ENCODE assay signal across 32 cellular contexts in genomic region chr6:169383265-169383664, GRCh38.
"Had no signal": no experiment of that assay in that cellular context is flagged by ENCODE, and none has a peak within 500 bp of the region (broad histone marks: within the 10 kb centered on the region; RNA-seq: fewer than 3 reads in every experiment).

No MANE protein-coding gene starts in this region.

- H3K27ac ChIP-seq: ascending aorta, VCaP had no signal

- H3K4me3 Mint-ChIP-seq: activated B cell treated with CpG ODN at 0.5 μM for 24 hours; activated CD4-positive, alpha-beta memory T cell treated with anti-CD3 and anti-CD28 coated beads for 36 hours; activated CD4-positive, alpha-beta T cell treated with anti-CD3 and anti-CD28 coated beads, Interleukin-2, amount 10 ng/mL, durations not matched to agents 24 days and 14 days; activated CD8-positive, alpha-beta T cell treated with anti-CD3 and anti-CD28 coated beads for 36 hours; activated naive CD4-positive, alpha-beta T cell treated with anti-CD3 and anti-CD28 coated beads, Interleukin-2, amount 10 ng/mL, durations not matched to agents 7 days and 5 days; activated naive CD4-positive, alpha-beta T cell treated with anti-CD3 and anti-CD28 coated beads, Interleukin-2, amount 50 U/mL, for 24 hours; activated naive CD8-positive, alpha-beta T cell; activated naive CD8-positive, alpha-beta T cell treated with anti-CD3 and anti-CD28 coated beads, Interleukin-2, amount 10 ng/mL, durations not matched to agents 7 days and 5 days; activated naive CD8-positive, alpha-beta T cell treated with anti-CD3 and anti-CD28 coated beads, Interleukin-2, amount 50 U/mL, for 24 hours; activated T-cell treated with anti-CD3 and anti-CD28 coated beads, Interleukin-2, amount 50 U/mL, for 24 hours; brain; T-helper 1 cell treated with Interleukin-12 subunit alpha and Interleukin-12 subunit beta and Interleukin-4 antibody, amounts not matched to agents 30 μg/mL and 1 μg/mL, for 36 hours; T-helper 2 cell treated with Interferon-gamma antibody and Interleukin-4, amounts not matched to agents 5 μg/mL and 100 μg/mL, for 36 hours had no signal

- H3K36me3 Mint-ChIP-seq: activated CD4-positive, alpha-beta memory T cell treated with anti-CD3 and anti-CD28 coated beads for 36 hours; activated naive CD4-positive, alpha-beta T cell treated with anti-CD3 and anti-CD28 coated beads, Interleukin-2, amount 10 ng/mL, durations not matched to agents 7 days and 5 days; activated naive CD4-positive, alpha-beta T cell treated with anti-CD3 and anti-CD28 coated beads, Interleukin-2, amount 50 U/mL, for 24 hours; activated naive CD8-positive, alpha-beta T cell; brain had no signal

- H3K4me3 ChIP-seq: ascending aorta had no signal

- H3K27me3 Mint-ChIP-seq: activated B cell treated with CpG ODN at 0.5 μM for 24 hours; activated CD4-positive, alpha-beta T cell treated with anti-CD3 and anti-CD28 coated beads, Interleukin-2, amount 10 ng/mL, durations not matched to agents 24 days and 14 days; activated naive CD4-positive, alpha-beta T cell treated with anti-CD3 and anti-CD28 coated beads, Interleukin-2, amount 10 ng/mL, durations not matched to agents 7 days and 5 days; activated naive CD8-positive, alpha-beta T cell treated with anti-CD3 and anti-CD28 coated beads, Interleukin-2, amount 10 ng/mL, durations not matched to agents 7 days and 5 days had no signal

- H3K4me1 Mint-ChIP-seq: activated B cell treated with CpG ODN at 0.5 μM for 24 hours; activated CD4-positive, alpha-beta T cell treated with anti-CD3 and anti-CD28 coated beads, Interleukin-2, amount 10 ng/mL, durations not matched to agents 24 days and 14 days; activated naive CD4-positive, alpha-beta T cell treated with anti-CD3 and anti-CD28 coated beads, Interleukin-2, amount 10 ng/mL, durations not matched to agents 7 days and 5 days; activated naive CD4-positive, alpha-beta T cell treated with anti-CD3 and anti-CD28 coated beads, Interleukin-2, amount 50 U/mL, for 24 hours; activated naive CD8-positive, alpha-beta T cell treated with anti-CD3 and anti-CD28 coated beads, Interleukin-2, amount 10 ng/mL, durations not matched to agents 7 days and 5 days; activated naive CD8-positive, alpha-beta T cell treated with anti-CD3 and anti-CD28 coated beads, Interleukin-2, amount 50 U/mL, for 24 hours; brain had no signal

- H3K27me3 ChIP-seq: ascending aorta had no signal

- FAIRE-seq: TTC549 had no signal

- H3K9me3 ChIP-seq: ascending aorta had no signal

- H3K9me3 Mint-ChIP-seq: brain had no signal

- H3K27ac Mint-ChIP-seq: activated B cell treated with CpG ODN at 0.5 μM for 24 hours; activated CD4-positive, alpha-beta memory T cell treated with anti-CD3 and anti-CD28 coated beads for 36 hours; activated CD4-positive, alpha-beta T cell treated with anti-CD3 and anti-CD28 coated beads, Interleukin-2, amount 10 ng/mL, durations not matched to agents 24 days and 14 days; activated CD8-positive, alpha-beta T cell treated with anti-CD3 and anti-CD28 coated beads for 36 hours; activated naive CD4-positive, alpha-beta T cell treated with anti-CD3 and anti-CD28 coated beads, Interleukin-2, amount 10 ng/mL, durations not matched to agents 7 days and 5 days; activated naive CD4-positive, alpha-beta T cell treated with anti-CD3 and anti-CD28 coated beads, Interleukin-2, amount 50 U/mL, for 24 hours; activated naive CD8-positive, alpha-beta T cell; activated naive CD8-positive, alpha-beta T cell treated with anti-CD3 and anti-CD28 coated beads, Interleukin-2, amount 10 ng/mL, durations not matched to agents 7 days and 5 days; activated naive CD8-positive, alpha-beta T cell treated with anti-CD3 and anti-CD28 coated beads, Interleukin-2, amount 50 U/mL, for 24 hours; activated T-cell treated with anti-CD3 and anti-CD28 coated beads, Interleukin-2, amount 50 U/mL, for 24 hours; activated T-helper 2 cell treated with anti-CD3 and anti-CD28 coated beads, Interferon-gamma antibody, Interleukin-2, Interleukin-4, amounts not matched to agents 10 μg/mL and 5 μg/mL and 100 μg/mL, durations not matched to agents 14 hours and 24 hours and 36 hours; brain; T-helper 1 cell treated with Interleukin-12 subunit alpha and Interleukin-12 subunit beta and Interleukin-4 antibody, amounts not matched to agents 30 μg/mL and 1 μg/mL, for 36 hours; T-helper 2 cell treated with Interferon-gamma antibody and Interleukin-4, amounts not matched to agents 5 μg/mL and 100 μg/mL, for 36 hours had no signal

- ATAC-seq: activated CD8-positive, alpha-beta T cell treated with anti-CD3 and anti-CD28 coated beads for 36 hours; activated naive CD8-positive, alpha-beta T cell treated with anti-CD3 and anti-CD28 coated beads, Interleukin-2, amount 50 U/mL, for 24 hours had no signal

- DNase-seq: activated B cell treated with CpG ODN at 0.5 μM for 24 hours; activated CD4-positive, alpha-beta memory T cell treated with anti-CD3 and anti-CD28 coated beads for 36 hours; activated CD4-positive, alpha-beta T cell treated with anti-CD3 and anti-CD28 coated beads for 4 hours; activated CD4-positive, alpha-beta T cell treated with anti-CD3 and anti-CD28 coated beads, Interleukin-2, amount 10 ng/mL, durations not matched to agents 24 days and 14 days; activated CD4-positive, alpha-beta T cell treated with anti-CD3 and anti-CD28 coated beads, Interleukin-2, amount 50 U/mL, for 1 hour; activated CD4-positive, alpha-beta T cell treated with anti-CD3 and anti-CD28 coated beads, Interleukin-2, amount 50 U/mL, for 4 hours; activated CD4-positive, CD25-positive, alpha-beta regulatory T cell treated with anti-CD3 and anti-CD28 coated beads, Interleukin-2, amount 50 U/mL, for 72 hours; activated CD8-positive, alpha-beta memory T cell treated with anti-CD3 and anti-CD28 coated beads, Interleukin-2, amount 50 U/mL, for 4 hours; activated CD8-positive, alpha-beta T cell treated with anti-CD3 and anti-CD28 coated beads for 36 hours; activated effector memory CD4-positive, alpha-beta T cell treated with Interleukin-2 at 50 U/mL for 16 hours; activated gamma-delta T cell; activated naive CD4-positive, alpha-beta T cell treated with anti-CD3 and anti-CD28 coated beads, Interleukin-2, amount 10 ng/mL, durations not matched to agents 7 days and 5 days; activated naive CD4-positive, alpha-beta T cell treated with Interleukin-2 at 50 U/mL for 16 hours; activated naive CD8-positive, alpha-beta T cell treated with anti-CD3 and anti-CD28 coated beads, Interleukin-2, amount 10 ng/mL, durations not matched to agents 7 days and 5 days; activated naive CD8-positive, alpha-beta T cell treated with anti-CD3 and anti-CD28 coated beads, Interleukin-2, amount 50 U/mL, for 24 hours; activated T-cell treated with anti-CD3 and anti-CD28 coated beads, Interleukin-2, amount 50 U/mL, for 24 hours; activated T-cell treated with anti-CD3 and anti-CD28 coated beads, Interleukin-2, amount 50 U/mL, for 48 hours; amygdala; anterior cingulate cortex; central memory CD4-positive, alpha-beta T cell; T-helper 1 cell; T-helper 2 cell; T-helper 9 cell had no signal

- H3K36me3 ChIP-seq: ascending aorta had no signal

- H3K4me1 ChIP-seq: ascending aorta had no signal
